ENCODE assay signal across 8 cellular contexts in genomic region chr10:63629363-63630084, GRCh38.
DNase-seq lines count a peak whose midpoint lies in the region; ATAC-seq, FAIRE-seq and TF ChIP-seq lines count a peak whose summit lies in the region.

No MANE protein-coding gene starts in this region.

- peak; percentile 50 for ATAC-seq in GM21381 (IDR thresholded peaks at IDR 0.05; ENCODE audit: unreplicated experiment)
- peak; percentile 76 for ATAC-seq in mucosa of descending colon

- H3K9me3 ChIP-seq in mucosa of descending colon, result no peaks in the 10 kb centered on the region

- H3K27ac ChIP-seq in epithelial cell of prostate, result peak overlapping the region; percentile 99

- DNase-seq in Caki2 (ENCODE audit: low read depth) (peak; percentile 95), HTR-8/SVneo (ENCODE audit: insufficient read length, low spot score) (peak; percentile 89), NOMO-1 treated with dmso at 0.1 percent for 144 hours (lab: John Stamatoyannopoulos, UW; ENCODE audit: unreplicated experiment) (peak; percentile 82), activated T-cell treated with anti-CD3 and anti-CD28 coated beads for 4 hours (peak; percentile 68), epithelial cell of prostate (ENCODE audit: low read depth, low spot score) (peak; percentile 85), mucosa of descending colon (peak; percentile 94 to 97 (median 96))
- DNase-seq in stimulated activated CD8-positive, alpha-beta memory T cell treated with anti-CD3 and anti-CD28 coated beads, Interleukin-4, amount 100 ng/mL, for 1 hour (ENCODE audit: low read depth in 2 of 2, low spot score in 1 of 2), result peak; percentile 48 to 56

- H3K36me3 ChIP-seq in mucosa of descending colon (ENCODE audit: low read depth), result no peaks in the 10 kb centered on the region

- peak overlapping the region; percentile 29 for H3K4me3 ChIP-seq in mucosa of descending colon

- intact Hi-C loops in mucosa of descending colon (cut with DNase I, micrococcal nuclease), result loop anchor here (5.0 to 10.0 kb wide), 3 partner anchors 83 to 412 kb away; partner anchors contain the start of gene JMJD1C (in 1 of the 2)

- FAIRE-seq in HTR-8/SVneo (lab: Jason Lieb, UNC), result peak; percentile 69

- peak; percentile 72 for TF ChIP-seq CTCF in mucosa of descending colon (IDR thresholded peaks at IDR 0.05)

- H3K4me1 ChIP-seq in mucosa of descending colon (ENCODE audit: low read depth), result peaks cover 23% of the 10 kb centered on the region

- in situ Hi-C loops in Caki2 (cut with HindIII; ENCODE audit: low pct_unique_long_range_greater_than_20kb, low sequenced_read_pairs), result no loop called here

Comparison
In these comparisons a context has a peak if more than half of its experiments do, and no peak if none do; other contexts are left out.
1. Peak in every context shown above with its lines: DNase-seq, ATAC-seq, H3K4me3 ChIP-seq and H3K27ac ChIP-seq.